ENCODE assay signal across 8 cellular contexts in genomic region chr16:22192261-22193133, GRCh38. TPM values are rescaled to one million over a fixed set of nuclear protein-coding genes. Genes with fewer than 3 reads are reported as not detected.
A peak's percentile ranks its signal among the peaks of the same experiment; 100 is the strongest.
DNase-seq lines count a peak whose midpoint lies in the region; ATAC-seq, FAIRE-seq and TF ChIP-seq lines count a peak whose summit lies in the region.

No MANE protein-coding gene starts in this region.

- TF ChIP-seq CTCF in WERI-Rb-1 (IDR thresholded peaks at IDR 0.05; ENCODE audit: low read depth, low read length) (no peak), bronchial epithelial cell (IDR thresholded peaks at IDR 0.05; ENCODE audit: insufficient read depth, low read length, severe bottlenecking) (no peak), left lung (IDR thresholded peaks at IDR 0.05) (no peak)

- H3K9me3 ChIP-seq in WERI-Rb-1 (ENCODE audit: severe bottlenecking) (no peaks in the 10 kb centered on the region), left lung (no peaks in the 10 kb centered on the region)

- H3K4me3 ChIP-seq in ACC112 (ENCODE audit: low read depth, low read length) (peak overlapping the region; percentile 72), WERI-Rb-1 (ENCODE audit: low read depth, low read length) (peak overlapping the region; percentile 74; the same call in 1 of the 2 replicates), bronchial epithelial cell (ENCODE audit: low read depth, low read length) (peak overlapping the region; percentile 56), left lung (peak overlapping the region; percentile 24 to 77)

- intact Hi-C loops in left lung (cut with DNase I): no loop called here

- DNase-seq in MV-4-11 (lab: John Stamatoyannopoulos, UW) (peak; percentile 93), WERI-Rb-1 (peak; percentile 25), bronchial epithelial cell (ENCODE audit: low read depth) (peak; percentile 65), left lung (peak; percentile 82 to 92)
- DNase-seq in stimulated activated CD4-positive, alpha-beta T cell treated with anti-CD3 and anti-CD28 coated beads, Interleukin-1b, Interleukin-23, amount 100 ng/mL, for 48 hours: peak; percentile 82

- H3K27ac ChIP-seq in ACC112 (ENCODE audit: low read depth, low read length) (peak overlapping the region; percentile 90), WERI-Rb-1 (no peak overlapping the region), left lung (peak overlapping the region; percentile 93 to 97)

- H3K27me3 ChIP-seq in ACC112 (ENCODE audit: insufficient read depth, low read length) (no peaks in the 10 kb centered on the region), WERI-Rb-1 (ENCODE audit: insufficient read depth, low read depth, severe bottlenecking) (no peaks in the 10 kb centered on the region), bronchial epithelial cell (ENCODE audit: control insufficient read depth, insufficient read depth, low read length) (no peaks in the 10 kb centered on the region), left lung (no peaks in the 10 kb centered on the region)

- ATAC-seq in left lung (peak; percentile 19), GM21528 (IDR thresholded peaks at IDR 0.05; ENCODE audit: low FRiP score, unreplicated experiment) (no peak)

- H3K4me1 ChIP-seq in ACC112 (ENCODE audit: control insufficient read depth, insufficient read depth, low read length, unreplicated experiment) (peaks cover 19% of the 10 kb centered on the region), left lung (peaks cover 20 to 41% of the 10 kb centered on the region in 2 donors)

- FAIRE-seq in bronchial epithelial cell (lab: Jason Lieb, UNC): no peak

- peak overlapping the region; percentile 41 for H2AFZ ChIP-seq in ACC112 (ENCODE audit: low read length, unreplicated experiment)

- H3K79me2 ChIP-seq in ACC112 (ENCODE audit: control insufficient read depth, insufficient read depth, low read length, unreplicated experiment): no peaks in the 10 kb centered on the region

- TF ChIP-seq POLR2A in GM19193 (IDR thresholded peaks at IDR 0.05; ENCODE audit: extremely low read depth, insufficient read depth, insufficient read length): peak; percentile 65

- no peaks in the 10 kb centered on the region for H3K36me3 ChIP-seq in ACC112 (ENCODE audit: insufficient read depth, low read length)
- H3K36me3 ChIP-seq in WERI-Rb-1: no peaks in the 10 kb centered on the region; the same call in 1 of the 2 replicates
- no peaks in the 10 kb centered on the region for H3K36me3 ChIP-seq in bronchial epithelial cell (ENCODE audit: control insufficient read depth, insufficient read depth, low read length)
- H3K36me3 ChIP-seq in left lung: no peaks in the 10 kb centered on the region

RNA-seq across cellular contexts. Expression of gene EEF2K, which starts 13.6 kb away (rescaled TPM):
- total RNA-seq in bronchial epithelial cell: 4.2 and 6.3 TPM in 2 replicates
- 10 to 100 TPM; 21.2 to 32.8 TPM for total RNA-seq in left lung

RNA-seq across cellular contexts. Expression of gene SDR42E2, which starts 30.2 kb away (rescaled TPM):
- not detected in 2 replicates for total RNA-seq in bronchial epithelial cell
- total RNA-seq in left lung: under 1 TPM in 1 of 2 donors, not detected in 1; 0.10 TPM

Comparison
In these comparisons a context has a peak if more than half of its experiments do, and no peak if none do; other contexts are left out.
1. DNase-seq: peak in every context shown above with its lines; median percentile 93 in MV-4-11; 87 in left lung; 82 in stimulated activated CD4-positive, alpha-beta T cell treated with anti-CD3 and anti-CD28 coated beads, Interleukin-1b, Interleukin-23, amount 100 ng/mL, for 48 hours; 65 in bronchial epithelial cell; 25 in WERI-Rb-1.